Comparison of ENCODE assay signal across 8 cellular contexts in genomic region chr12:132761032-132761910, GRCh38. TPM values are rescaled to one million over a fixed set of nuclear protein-coding genes. Genes with fewer than 3 reads are reported as not detected.
DNase-seq lines count a peak whose midpoint lies in the region; ATAC-seq and TF ChIP-seq lines count a peak whose summit lies in the region.

Gene ANKLE2 (minus strand): TSS chr12:132761832. CDS start chr12:132761798, 34 bp downstream.

- peaks cover 38% of the 10 kb centered on the region for H3K36me3 ChIP-seq in DND-41 (ENCODE audit: insufficient read depth, low read length)
- H3K36me3 ChIP-seq in iPS DF 6.9 (ENCODE audit: control insufficient read depth, insufficient read depth, low read length) = peaks cover 2% of the 10 kb centered on the region
- peaks cover 20% of the 10 kb centered on the region for H3K36me3 ChIP-seq in skeletal muscle satellite cell (ENCODE audit: insufficient read depth, low read length)

- H3K27ac ChIP-seq in DND-41 (ENCODE audit: low read length) (peak within 1 kb of the TSS; percentile 93), iPS DF 6.9 (ENCODE audit: low read length) (no peak within 1 kb of the TSS)

- TF ChIP-seq CTCF in DND-41 (IDR thresholded peaks at IDR 0.05; ENCODE audit: borderline replicate concordance, extremely low read depth, low read length, poor library complexity, severe bottlenecking) = no peak

- peaks cover 41% of the 10 kb centered on the region for H4K20me1 ChIP-seq in DND-41 (ENCODE audit: insufficient read depth, low read length)

- H3K79me2 ChIP-seq in DND-41 (ENCODE audit: insufficient read depth, low read length) = peaks cover 64% of the 10 kb centered on the region

- H3K4me1 ChIP-seq in DND-41 (ENCODE audit: insufficient read depth, low read length) = peaks cover 27% of the 10 kb centered on the region
- H3K4me1 ChIP-seq in iPS DF 6.9 (ENCODE audit: control insufficient read depth, insufficient read depth, low read length) = no peaks in the 10 kb centered on the region
- peaks cover 18% of the 10 kb centered on the region for H3K4me1 ChIP-seq in skeletal muscle satellite cell (ENCODE audit: control insufficient read depth, insufficient read depth, low read length)

- peak within 1 kb of the TSS; percentile 97 for H2AFZ ChIP-seq in DND-41 (ENCODE audit: low read depth, low read length)

- H3K9ac ChIP-seq in DND-41 (ENCODE audit: low read depth, low read length) (peak within 1 kb of the TSS; percentile 100), skeletal muscle satellite cell (ENCODE audit: low read depth, low read length) (peak within 1 kb of the TSS; percentile 94)

- H3K4me2 ChIP-seq in DND-41 (ENCODE audit: insufficient read depth, low read length) (peak within 1 kb of the TSS; percentile 92), skeletal muscle satellite cell (ENCODE audit: low read length) (peak within 1 kb of the TSS; percentile 98)

- no peaks in the 10 kb centered on the region for H3K27me3 ChIP-seq in DND-41 (ENCODE audit: insufficient read depth, low read length, poor library complexity)
- H3K27me3 ChIP-seq in iPS DF 6.9 (ENCODE audit: control insufficient read depth, insufficient read depth, low read length) = no peaks in the 10 kb centered on the region
- no peaks in the 10 kb centered on the region for H3K27me3 ChIP-seq in skeletal muscle satellite cell (ENCODE audit: control insufficient read depth, insufficient read depth, low read length)

- DNase-seq in DND-41 (peak; percentile 81), HuH-7 (ENCODE audit: low spot score) (peak; percentile 40), T-helper 22 cell (ENCODE audit: low read depth) (peak; percentile 51), astrocyte of the hippocampus (ENCODE audit: low read depth, low spot score) (peak; percentile 81), iPS DF 6.9 (ENCODE audit: low read depth, low spot score) (no peak), NCI-H1048 (lab: John Stamatoyannopoulos, UW) (no peak)

- no CpG with 5 or more reads among the region's 95 CpGs for WGBS in iPS DF 6.9 (ENCODE audit: insufficient coverage, insufficient read length)

- H3K4me3 ChIP-seq in DND-41 (ENCODE audit: low read depth in 1 of 2, low read length in 2 of 2) = peak within 1 kb of the TSS; percentile 67 to 96
- H3K4me3 ChIP-seq in iPS DF 6.9 (ENCODE audit: low read length) = peak within 1 kb of the TSS; percentile 100
- peak within 1 kb of the TSS; percentile 93 for H3K4me3 ChIP-seq in skeletal muscle satellite cell (ENCODE audit: low read length)

- ATAC-seq in DND-41 (ENCODE audit: insufficient read depth, low read depth) = peak; percentile 66
- ATAC-seq in GM21515 (IDR thresholded peaks at IDR 0.05; ENCODE audit: unreplicated experiment) = peak; percentile 28

- H3K9me3 ChIP-seq in DND-41 (ENCODE audit: insufficient read depth, low read length, severe bottlenecking) (no peaks in the 10 kb centered on the region), iPS DF 6.9 (ENCODE audit: control insufficient read depth, insufficient read depth, low read length) (no peaks in the 10 kb centered on the region), skeletal muscle satellite cell (replicated peaks; ENCODE audit: low read length) (no peaks in the 10 kb centered on the region)

RNA-seq across cellular contexts. Expression of gene ANKLE2, which starts in this region (rescaled TPM):
- 59.3 and 61.8 TPM in 2 replicates for total RNA-seq in skeletal muscle satellite cell (2012; rRNA removed)

Comparison
In these comparisons a context has a peak if more than half of its experiments do, and no peak if none do; other contexts are left out.
1. DNase-seq: peak in DND-41 (single experiment), HuH-7 (single experiment), T-helper 22 cell (single experiment) and astrocyte of the hippocampus (single experiment); none in iPS DF 6.9 (single experiment) and NCI-H1048 (single experiment).
2. Peak in every context shown above with its lines, with median percentiles within 50 percentile points of each other: H3K4me3 ChIP-seq.